Comparison of ENCODE assay signal across 25 cellular contexts in genomic region chr20:62839816-62840215, GRCh38. TPM values are rescaled to one million over a fixed set of nuclear protein-coding genes. Genes with fewer than 3 reads are reported as not detected.
"Had no signal": no experiment of that assay in that cellular context is flagged by ENCODE, and none has a peak within 500 bp of the region (broad histone marks: within the 10 kb centered on the region; RNA-seq: fewer than 3 reads in every experiment).

No MANE protein-coding gene starts in this region.

- H3K4me3 Mint-ChIP-seq: activated CD4-positive, alpha-beta T cell treated with anti-CD3 and anti-CD28 coated beads, Interleukin-2, amount 10 ng/mL, durations not matched to agents 24 days and 14 days; activated CD8-positive, alpha-beta T cell treated with anti-CD3 and anti-CD28 coated beads for 36 hours; activated naive CD4-positive, alpha-beta T cell treated with anti-CD3 and anti-CD28 coated beads, Interleukin-2, amount 50 U/mL, for 24 hours; activated naive CD8-positive, alpha-beta T cell treated with anti-CD3 and anti-CD28 coated beads, Interleukin-2, amount 50 U/mL, for 24 hours; activated T-cell treated with anti-CD3 and anti-CD28 coated beads, Interleukin-2, amount 50 U/mL, for 4 hours; naive thymus-derived CD4-positive, alpha-beta T cell had no signal

- H3K27ac Mint-ChIP-seq: activated CD4-positive, alpha-beta T cell treated with anti-CD3 and anti-CD28 coated beads, Interleukin-2, amount 10 ng/mL, durations not matched to agents 24 days and 14 days; activated CD8-positive, alpha-beta T cell treated with anti-CD3 and anti-CD28 coated beads for 36 hours; activated naive CD4-positive, alpha-beta T cell treated with anti-CD3 and anti-CD28 coated beads, Interleukin-2, amount 50 U/mL, for 24 hours; activated naive CD8-positive, alpha-beta T cell treated with anti-CD3 and anti-CD28 coated beads, Interleukin-2, amount 50 U/mL, for 24 hours; activated T-helper 2 cell treated with anti-CD3 and anti-CD28 coated beads, Interferon-gamma antibody, Interleukin-2, Interleukin-4, amounts not matched to agents 10 μg/mL and 5 μg/mL and 100 μg/mL, durations not matched to agents 14 hours and 24 hours and 36 hours; naive thymus-derived CD4-positive, alpha-beta T cell had no signal

- H3K4me1 ChIP-seq: lower lobe of right lung, parathyroid adenoma, right atrium auricular region had no signal

- H3K79me2 ChIP-seq: parathyroid adenoma had no signal

- ATAC-seq: activated CD8-positive, alpha-beta T cell treated with anti-CD3 and anti-CD28 coated beads for 36 hours; activated naive CD8-positive, alpha-beta T cell treated with anti-CD3 and anti-CD28 coated beads, Interleukin-2, amount 50 U/mL, for 24 hours; activated T-cell treated with anti-CD3 and anti-CD28 coated beads, Interleukin-2, amount 50 U/mL, for 4 hours; esophagus mucosa; left lobe of liver; lower lobe of right lung; naive thymus-derived CD4-positive, alpha-beta T cell had no signal

- H3K27ac ChIP-seq: heart left ventricle, lower lobe of right lung, parathyroid adenoma, right atrium auricular region, suprapubic skin had no signal

- H3K27me3 Mint-ChIP-seq: activated CD4-positive, alpha-beta T cell treated with anti-CD3 and anti-CD28 coated beads, Interleukin-2, amount 10 ng/mL, durations not matched to agents 24 days and 14 days; activated naive CD4-positive, alpha-beta T cell treated with anti-CD3 and anti-CD28 coated beads, Interleukin-2, amount 50 U/mL, for 24 hours; activated naive CD8-positive, alpha-beta T cell treated with anti-CD3 and anti-CD28 coated beads, Interleukin-2, amount 50 U/mL, for 24 hours had no signal

- H2AFZ ChIP-seq: parathyroid adenoma had no signal

- DNase-seq: activated CD4-positive, alpha-beta T cell treated with anti-CD3 and anti-CD28 coated beads, Interleukin-2, amount 10 ng/mL, durations not matched to agents 24 days and 14 days; activated CD4-positive, CD25-positive, alpha-beta regulatory T cell treated with anti-CD3 and anti-CD28 coated beads, Interleukin-2, amount 50 U/mL, for 72 hours; activated CD8-positive, alpha-beta T cell treated with anti-CD3 and anti-CD28 coated beads for 36 hours; activated naive CD8-positive, alpha-beta T cell treated with anti-CD3 and anti-CD28 coated beads, Interleukin-2, amount 50 U/mL, for 24 hours; activated T-cell treated with anti-CD3 and anti-CD28 coated beads, Interleukin-2, amount 50 U/mL, for 4 hours; amygdala; central memory CD4-positive, alpha-beta T cell; foreskin fibroblast; hypothalamus; kidney glomerular epithelial cell; lower lobe of right lung; naive thymus-derived CD4-positive, alpha-beta T cell; occipital lobe; stimulated activated CD4-positive, alpha-beta T cell treated with anti-CD3 and anti-CD28 coated beads, Interleukin-15, amount 100 ng/mL, for 24 hours; stimulated activated CD4-positive, alpha-beta T cell treated with anti-CD3 and anti-CD28 coated beads, Interleukin-2, amount 100 ng/mL, for 24 hours; stimulated activated naive CD4-positive, alpha-beta T cell; transverse colon had no signal

- H3K9me3 ChIP-seq: heart left ventricle, lower lobe of right lung, right atrium auricular region, suprapubic skin, transverse colon had no signal

- H3K36me3 ChIP-seq: heart left ventricle, lower lobe of right lung, right atrium auricular region, suprapubic skin, transverse colon had no signal

- H3K4me1 Mint-ChIP-seq: activated CD4-positive, alpha-beta T cell treated with anti-CD3 and anti-CD28 coated beads, Interleukin-2, amount 10 ng/mL, durations not matched to agents 24 days and 14 days; activated naive CD4-positive, alpha-beta T cell treated with anti-CD3 and anti-CD28 coated beads, Interleukin-2, amount 50 U/mL, for 24 hours; activated naive CD8-positive, alpha-beta T cell treated with anti-CD3 and anti-CD28 coated beads, Interleukin-2, amount 50 U/mL, for 24 hours; naive thymus-derived CD4-positive, alpha-beta T cell had no signal

- H3K4me3 ChIP-seq: heart left ventricle, lower lobe of right lung, right atrium auricular region, suprapubic skin, transverse colon had no signal

- H3K9ac ChIP-seq: parathyroid adenoma had no signal

- H3K27me3 ChIP-seq: heart left ventricle, right atrium auricular region had no signal

- H3K9me3 Mint-ChIP-seq: activated CD4-positive, alpha-beta T cell treated with anti-CD3 and anti-CD28 coated beads, Interleukin-2, amount 10 ng/mL, durations not matched to agents 24 days and 14 days; activated CD8-positive, alpha-beta T cell treated with anti-CD3 and anti-CD28 coated beads for 36 hours; activated naive CD4-positive, alpha-beta T cell treated with anti-CD3 and anti-CD28 coated beads, Interleukin-2, amount 50 U/mL, for 24 hours; activated naive CD8-positive, alpha-beta T cell treated with anti-CD3 and anti-CD28 coated beads, Interleukin-2, amount 50 U/mL, for 24 hours; activated T-cell treated with anti-CD3 and anti-CD28 coated beads, Interleukin-2, amount 50 U/mL, for 4 hours; activated T-helper 2 cell treated with anti-CD3 and anti-CD28 coated beads, Interferon-gamma antibody, Interleukin-2, Interleukin-4, amounts not matched to agents 10 μg/mL and 5 μg/mL and 100 μg/mL, durations not matched to agents 14 hours and 24 hours and 36 hours; naive thymus-derived CD4-positive, alpha-beta T cell had no signal

RNA-seq across cellular contexts. Expression of gene COL9A3, which starts 23.0 kb away (rescaled TPM):
- total RNA-seq: activated CD4-positive, alpha-beta T cell treated with anti-CD3 and anti-CD28 coated beads, Interleukin-2, amount 10 ng/mL, durations not matched to agents 24 days and 14 days; activated CD8-positive, alpha-beta T cell treated with anti-CD3 and anti-CD28 coated beads for 36 hours had no signal
- polyA plus RNA-seq: naive thymus-derived CD4-positive, alpha-beta T cell had no signal
